Comparison of ENCODE assay signal across 17 cellular contexts in genomic region chr11:128535468-128536457, GRCh38. TPM values are rescaled to one million over a fixed set of nuclear protein-coding genes. Genes with fewer than 3 reads are reported as not detected.
A peak's percentile ranks its signal among the peaks of the same experiment; 100 is the strongest.
DNase-seq lines count a peak whose midpoint lies in the region; ATAC-seq and TF ChIP-seq lines count a peak whose summit lies in the region.
"Had no signal": no experiment of that assay in that cellular context is flagged by ENCODE, and none has a peak within 500 bp of the region (broad histone marks: within the 10 kb centered on the region; RNA-seq: fewer than 3 reads in every experiment).

No MANE protein-coding gene starts in this region.

- H2BK12ac ChIP-seq in neuronal stem cell (ENCODE audit: low read length), result no peak overlapping the region

- DNase-seq in HT-29 (ENCODE audit: low spot score) (peak; percentile 18), NCI-H1105 (lab: John Stamatoyannopoulos, UW) (peak; percentile 64), body of pancreas (no peak), mucosa of descending colon (peak in 1 of 3 donors; percentile 76), neuronal stem cell (ENCODE audit: low spot score) (no peak), NCI-H748 (lab: John Stamatoyannopoulos, UW; ENCODE audit: unreplicated experiment) (no peak)
- DNase-seq in stimulated activated CD8-positive, alpha-beta memory T cell treated with anti-CD3 and anti-CD28 coated beads, Interleukin-4, amount 100 ng/mL, for 48 hours, result no peak
- DNase-seq: CD4-positive, CD25-positive, alpha-beta regulatory T cell; H9; NCI-H1048; NCI-H187; NCI-H2171; NCI-H446; NCI-H748 treated with DMSO at 0.1 percent for 48 hours; PC-9; SW 1271 had no signal

- peak; percentile 40 for ATAC-seq in body of pancreas
- ATAC-seq in mucosa of descending colon, result peak; percentile 94

- H3K4me1 ChIP-seq in body of pancreas, result peaks cover 29% of the 10 kb centered on the region
- H3K4me1 ChIP-seq in mucosa of descending colon (ENCODE audit: low read depth), result peaks cover 5% of the 10 kb centered on the region
- peaks cover 7 to 9% of the 10 kb centered on the region in 2 donors for H3K4me1 ChIP-seq in neuronal stem cell (ENCODE audit: control insufficient read depth in 2 of 2, insufficient read depth in 1 of 2, low read depth in 1 of 2, low read length in 2 of 2)

- intact Hi-C loops in body of pancreas (cut with DNase I), result no loop called here
- intact Hi-C loops in mucosa of descending colon (cut with DNase I, micrococcal nuclease), result no loop called here

- no peak overlapping the region for H2BK120ac ChIP-seq in neuronal stem cell (ENCODE audit: low read depth, low read length)

- 91 to 94% methylated on average over 1 of the region's 1 CpG for WGBS in body of pancreas, 2 donors
- WGBS in neuronal stem cell (ENCODE audit: extremely low coverage in 2 of 2, insufficient read length in 2 of 2, insufficient replicate concordance in 1 of 2), 2 donors, result no CpG with 5 or more reads among the region's 1 CpG

- H3K4me3 ChIP-seq in body of pancreas, result no peak overlapping the region
- H3K4me3 ChIP-seq in mucosa of descending colon, result no peak overlapping the region
- H3K4me3 ChIP-seq in neuronal stem cell (ENCODE audit: low read length in 2 of 2), result no peak overlapping the region
- H3K4me3 ChIP-seq: PC-9 had no signal

- H2AFZ ChIP-seq in neuronal stem cell (ENCODE audit: low read length), result no peak overlapping the region
- H2AFZ ChIP-seq: PC-9 had no signal

- TF ChIP-seq CTCF in body of pancreas (IDR thresholded peaks at IDR 0.05) (no peak), mucosa of descending colon (IDR thresholded peaks at IDR 0.05) (no peak)

- H3K9ac ChIP-seq in neuronal stem cell (ENCODE audit: low read depth, low read length, poor library complexity), result no peak overlapping the region
- H3K9ac ChIP-seq: KMS-11 had no signal

- H3K4ac ChIP-seq in neuronal stem cell (ENCODE audit: low read length), result no peak overlapping the region

- H3K9me3 ChIP-seq in body of pancreas (no peaks in the 10 kb centered on the region), mucosa of descending colon (no peaks in the 10 kb centered on the region), neuronal stem cell (replicated peaks in 1 of 2; ENCODE audit: control insufficient read depth in 2 of 2, insufficient read depth in 1 of 2, low read depth in 1 of 2, low read length in 2 of 2) (no peaks in the 10 kb centered on the region)

- no peak overlapping the region for H4K91ac ChIP-seq in neuronal stem cell (ENCODE audit: low read depth, low read length, poor library complexity)

- TF ChIP-seq POLR2A in body of pancreas (IDR thresholded peaks at IDR 0.05), result no peak

- H2BK15ac ChIP-seq in neuronal stem cell (ENCODE audit: low read length), result no peak overlapping the region

- H3K27me3 ChIP-seq in body of pancreas (no peaks in the 10 kb centered on the region), neuronal stem cell (ENCODE audit: control insufficient read depth in 3 of 3, insufficient read depth in 3 of 3, low read depth in 1 of 3, low read length in 3 of 3) (peaks cover 10 to 59% (median 58%) of the 10 kb centered on the region in 3 experiments)

- H3K79me1 ChIP-seq in neuronal stem cell (ENCODE audit: low read depth, low read length), result no peaks in the 10 kb centered on the region

- H2AK5ac ChIP-seq in neuronal stem cell (ENCODE audit: low read depth, low read length), result no peak overlapping the region

- no peak overlapping the region for H3K14ac ChIP-seq in neuronal stem cell (ENCODE audit: low read length)

- no peak overlapping the region for H3K18ac ChIP-seq in neuronal stem cell (ENCODE audit: low read length)

- no peak overlapping the region for H2BK5ac ChIP-seq in neuronal stem cell (ENCODE audit: low read length)

- H3K36me3 ChIP-seq in body of pancreas (replicated peaks in 1 of 2; ENCODE audit: insufficient read depth in 1 of 2, low read depth in 2 of 2) (no peaks in the 10 kb centered on the region), mucosa of descending colon (ENCODE audit: low read depth) (no peaks in the 10 kb centered on the region), neuronal stem cell (replicated peaks in 1 of 2; ENCODE audit: control insufficient read depth in 2 of 2, insufficient read depth in 2 of 2, low read length in 2 of 2) (no peaks in the 10 kb centered on the region)

- no peak overlapping the region for H3K23ac ChIP-seq in neuronal stem cell (ENCODE audit: low read depth, low read length, poor library complexity)

- H3K27ac ChIP-seq in body of pancreas (peak overlapping the region in 2 of 4 donors; percentile 28 to 62), neuronal stem cell (replicated peaks; ENCODE audit: low read length) (no peak overlapping the region)
- H3K27ac ChIP-seq: KMS-11, PC-9 had no signal

- H3K4me2 ChIP-seq in neuronal stem cell (ENCODE audit: insufficient read depth, low read length, poor library complexity, severe bottlenecking), result no peak overlapping the region
- H3K4me2 ChIP-seq: KMS-11, PC-9 had no signal

- H4K8ac ChIP-seq in neuronal stem cell (ENCODE audit: low read depth, low read length), result no peak overlapping the region

RNA-seq across cellular contexts. Expression of gene ETS1, which starts 51.6 kb away (rescaled TPM):
- total RNA-seq in HT-29 (2014; rRNA removed; shearing (Covaris generic)), result 3.8 and 4.3 TPM in 2 replicates
- total RNA-seq in body of pancreas (10 to 100 TPM; 20.0 to 22.7 TPM), mucosa of descending colon (10 to 100 TPM; 36.5 to 41.2 (median 38.6) TPM)
- 0.33 TPM for polyA plus RNA-seq in neuronal stem cell (2013, experiment 1 of 2)
- polyA plus RNA-seq in neuronal stem cell (2013, experiment 2 of 2), result 0.37 TPM

Comparison
In these comparisons a context has a peak if more than half of its experiments do, and no peak if none do; other contexts are left out.
1. DNase-seq: peak in HT-29 (single experiment) and NCI-H1105 (single experiment); none in body of pancreas (0 of 4), stimulated activated CD8-positive, alpha-beta memory T cell treated with anti-CD3 and anti-CD28 coated beads, Interleukin-4, amount 100 ng/mL, for 48 hours (single experiment), neuronal stem cell (single experiment) and NCI-H748 (single experiment).